1 cellular context compared by ENCODE assay signal in genomic region chr20:32285621-32286334, GRCh38.
TF ChIP-seq lines count a peak whose summit lies in the region.

No MANE protein-coding gene starts in this region.

TF ChIP-seq in K562, 482 proteins besides CTCF, POLR2A, EP300 and RAD21 (continued from another document and continues in another):
- TF ChIP-seq RNF219 (CRISPR knock-in tag; IDR thresholded peaks at IDR 0.05) (no peak), POLR2H (tag; IDR thresholded peaks at IDR 0.05; ENCODE audit: low read depth) (no peak), ZNF23 (CRISPR knock-in tag; IDR thresholded peaks at IDR 0.05) (no peak), MTA1 (IDR thresholded peaks at IDR 0.05; ENCODE audit: borderline replicate concordance) (peak; percentile 95), MYC (IDR thresholded peaks at IDR 0.05; ENCODE audit: low read depth, low read length) (peak; percentile 45; the same call in 1 of the 2 replicates), MYC (CRISPR knock-in tag; IDR thresholded peaks at IDR 0.05; ENCODE audit: borderline replicate concordance, low read depth) (no peak), HMG20B (CRISPR knock-in tag; IDR thresholded peaks at IDR 0.05) (no peak), KDM5B (IDR thresholded peaks at IDR 0.05; ENCODE audit: insufficient replicate concordance, low read depth, low read length) (no peak), MCM3 (IDR thresholded peaks at IDR 0.05) (no peak), SAFB (IDR thresholded peaks at IDR 0.05; ENCODE audit: borderline replicate concordance, low read depth, low read length) (no peak), ETS2 (tag; IDR thresholded peaks at IDR 0.05; ENCODE audit: borderline replicate concordance, poor library complexity, severe bottlenecking) (no peak), ZBTB2 (IDR thresholded peaks at IDR 0.05) (no peak), ERF (CRISPR knock-in tag; IDR thresholded peaks at IDR 0.05) (no peak), PRMT5 (CRISPR knock-in tag; IDR thresholded peaks at IDR 0.05) (no peak), EP400 (IDR thresholded peaks at IDR 0.05) (peak; percentile 55), MLLT1 (IDR thresholded peaks at IDR 0.05) (peak in 1 of 2 experiments; percentile 42; a peak in 1 of 4 replicates), HIVEP1 (CRISPR knock-in tag; IDR thresholded peaks at IDR 0.05) (no peak), NR2C1 (IDR thresholded peaks at IDR 0.05) (no peak), NR2C1 (tag; IDR thresholded peaks at IDR 0.05) (no peak), ZNF644 (tag; IDR thresholded peaks at IDR 0.05; ENCODE audit: low read depth) (peak; percentile 86; the same call in 1 of the 2 replicates), NUFIP1 (IDR thresholded peaks at IDR 0.05; ENCODE audit: partially characterized antibody) (no peak), L3MBTL2 (IDR thresholded peaks at IDR 0.05) (peak; percentile 43; the same call in 1 of the 2 replicates), U2AF2 (optimal IDR thresholded peaks at IDR 0.05; ENCODE audit: low read depth, low read length) (no peak), JUND (IDR thresholded peaks at IDR 0.05; ENCODE audit: borderline replicate concordance, low read depth, low read length) (peak; percentile 87), JUND (tag; IDR thresholded peaks at IDR 0.05; ENCODE audit: borderline replicate concordance, low read depth, low read length) (peak; percentile 87; the same call in 2 of the 3 replicates), MXI1 (IDR thresholded peaks at IDR 0.05; ENCODE audit: low read depth, low read length) (no peak), NRF1 (conservative IDR thresholded peaks at IDR 0.05 in 1 of 2, IDR thresholded peaks at IDR 0.05 in 1 of 2) (peak; percentile 61 to 65), POLR2G (IDR thresholded peaks at IDR 0.05; ENCODE audit: low read depth, low read length) (no peak), ELK1 (CRISPR knock-in tag; IDR thresholded peaks at IDR 0.05) (no peak), MEF2A (IDR thresholded peaks at IDR 0.05; ENCODE audit: control insufficient read depth, low read depth, low read length) (peak; percentile 73; the same call in 1 of the 2 replicates), NR3C1 (CRISPR knock-in tag; IDR thresholded peaks at IDR 0.05) (no peak), SNIP1 (IDR thresholded peaks at IDR 0.05; ENCODE audit: low read depth) (no peak), ZNF512 (tag; IDR thresholded peaks at IDR 0.05) (no peak), ZBTB7A (IDR thresholded peaks at IDR 0.05; ENCODE audit: borderline replicate concordance, control insufficient read depth, low read depth, low read length) (no peak), ZNF212 (CRISPR knock-in tag; IDR thresholded peaks at IDR 0.05) (no peak), MBD2 (IDR thresholded peaks at IDR 0.05; ENCODE audit: borderline replicate concordance, low read depth) (peak; percentile 61; the same call in 1 of the 2 replicates), RB1 (IDR thresholded peaks at IDR 0.05; ENCODE audit: low read depth) (no peak), HOMEZ (CRISPR knock-in tag; IDR thresholded peaks at IDR 0.05) (no peak), NR2C2 (CRISPR knock-in tag; IDR thresholded peaks at IDR 0.05) (no peak), NR2C2 (tag; IDR thresholded peaks at IDR 0.05) (no peak), HNRNPL (IDR thresholded peaks at IDR 0.05; ENCODE audit: low read depth, low read length) (no peak), CEBPB (tag; IDR thresholded peaks at IDR 0.05) (no peak), BRF1 (IDR thresholded peaks at IDR 0.05; ENCODE audit: borderline replicate concordance, extremely low read depth, insufficient read length) (no peak), AFF1 (IDR thresholded peaks at IDR 0.05; ENCODE audit: low read depth in 1 of 2, partially characterized antibody in 2 of 2) (no peak), TAF7 (tag; IDR thresholded peaks at IDR 0.05) (no peak), CBX8 (IDR thresholded peaks at IDR 0.05; ENCODE audit: borderline replicate concordance, extremely low read depth, low read depth, low read length, poor library complexity, severe bottlenecking) (no peak), GTF2F1 (IDR thresholded peaks at IDR 0.05; ENCODE audit: low read depth, low read length) (no peak), SREBF2 (CRISPR knock-in tag; IDR thresholded peaks at IDR 0.05) (no peak), PKNOX1 (IDR thresholded peaks at IDR 0.05) (peak; percentile 93), RBM34 (IDR thresholded peaks at IDR 0.05; ENCODE audit: borderline replicate concordance, insufficient read depth, low read length) (no peak), ESRRB (CRISPR knock-in tag; IDR thresholded peaks at IDR 0.05; ENCODE audit: borderline replicate concordance) (no peak), STAT5B (CRISPR knock-in tag; IDR thresholded peaks at IDR 0.05) (no peak), EWSR1 (IDR thresholded peaks at IDR 0.05; ENCODE audit: borderline replicate concordance, low read depth, partially characterized antibody) (no peak)
